8 cellular contexts compared by ENCODE assay signal in genomic region chr9:78121488-78121887, GRCh38.
DNase-seq lines count a peak whose midpoint lies in the region; ATAC-seq and TF ChIP-seq lines count a peak whose summit lies in the region.

No MANE protein-coding gene starts in this region.

- ATAC-seq in GM21526 (IDR thresholded peaks at IDR 0.05; ENCODE audit: low FRiP score, unreplicated experiment) (no peak), GM18867 (IDR thresholded peaks at IDR 0.05; ENCODE audit: unreplicated experiment) (no peak)

- H3K4me3 ChIP-seq in WERI-Rb-1 (ENCODE audit: low read depth, low read length) = no peak overlapping the region

- no peaks in the 10 kb centered on the region for H3K36me3 ChIP-seq in WERI-Rb-1

- TF ChIP-seq CTCF in GM10248 (IDR thresholded peaks at IDR 0.05; ENCODE audit: control extremely low read depth, extremely low read depth, low read depth, missing control alignments) (peak; percentile 37), WERI-Rb-1 (IDR thresholded peaks at IDR 0.05; ENCODE audit: low read depth, low read length) (peak; percentile 50; the same call in 1 of the 2 replicates)

- H3K9me3 ChIP-seq in WERI-Rb-1 (ENCODE audit: severe bottlenecking) = no peaks in the 10 kb centered on the region

- CTCF ChIA-PET in GM10248 (lab: Yijun Ruan, JAX) = interaction anchor here (1.0 to 1.9 kb wide), 5 partner anchors 9 to 688 kb away, joined by 3 to 6 read pairs (median 4); no protein-coding TSS in a partner anchor

- no peak overlapping the region for H3K27ac ChIP-seq in WERI-Rb-1

- H3K27me3 ChIP-seq in WERI-Rb-1 (ENCODE audit: insufficient read depth, low read depth, severe bottlenecking) = peaks cover 2% of the 10 kb centered on the region

- DNase-seq in GM10248 (ENCODE audit: extremely low spot score) (no peak), NCI-H1694 treated with DMSO at 0.1 percent for 48 hours (lab: John Stamatoyannopoulos, UW) (peak; percentile 69), WERI-Rb-1 (peak; percentile 50), cerebellum (ENCODE audit: low spot score) (peak; percentile 55), left kidney (ENCODE audit: low read depth, low spot score) (peak; percentile 78)
- DNase-seq in stimulated activated CD4-positive, alpha-beta T cell treated with anti-CD3 and anti-CD28 coated beads, TNF-alpha, amount 100 ng/mL, for 24 hours (ENCODE audit: low read depth in 3 of 3) = peak; percentile 28 to 54 (median 34)

- POLR2A ChIA-PET in GM10248 (lab: Yijun Ruan, JAX) = no interaction called here
